23 cellular contexts compared by ENCODE assay signal in the genomic region with DNA sequence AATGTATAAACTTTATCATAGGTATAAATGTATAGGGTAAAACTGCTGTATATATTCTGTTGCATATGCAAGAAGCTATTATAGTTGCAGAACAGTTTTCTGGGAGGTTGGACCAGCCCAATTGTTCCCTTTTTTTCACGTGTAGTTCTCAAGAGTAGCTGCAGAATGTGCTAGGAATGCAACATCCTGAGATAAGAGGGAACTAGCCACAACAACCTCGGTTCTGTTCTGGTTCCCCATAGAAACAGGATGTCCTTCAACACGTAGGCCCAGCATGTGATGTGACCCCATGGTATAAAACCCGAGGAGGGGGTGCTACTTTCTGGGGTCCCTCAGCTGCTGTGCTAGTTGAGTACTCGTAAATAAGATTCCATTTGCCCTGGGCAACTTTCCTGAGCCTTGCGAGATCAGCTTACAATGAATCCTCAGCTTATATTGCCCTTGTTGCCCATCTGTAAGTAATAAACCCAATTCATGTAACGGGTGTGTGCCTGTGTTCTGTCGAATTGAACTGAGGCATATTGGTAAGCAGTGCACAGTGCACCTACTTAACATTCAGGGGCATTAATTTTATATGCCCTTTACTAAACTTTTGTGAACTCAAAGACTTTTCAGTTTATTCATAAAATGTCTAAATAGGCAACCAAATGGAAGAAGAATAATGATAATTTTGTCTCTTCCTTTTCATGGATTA. TPM values are rescaled to one million over a fixed set of nuclear protein-coding genes. Genes with fewer than 3 reads are reported as not detected.
DNase-seq lines count a peak whose midpoint lies in the region; TF ChIP-seq lines count a peak whose summit lies in the region.
"Had no signal": no experiment of that assay in that cellular context is flagged by ENCODE, and none has a peak within 500 bp of the region (broad histone marks: within the 10 kb centered on the region; RNA-seq: fewer than 3 reads in every experiment).

No MANE protein-coding gene starts in this region.

- TF ChIP-seq RAD21 in SK-N-SH (IDR thresholded peaks at IDR 0.05; ENCODE audit: low read length): no peak

- no peak overlapping the region for H3K9ac ChIP-seq in SK-N-SH

- TF ChIP-seq CTCF in SK-N-SH (IDR thresholded peaks at IDR 0.05) (no peak), endothelial cell (IDR thresholded peaks at IDR 0.05; ENCODE audit: unreplicated experiment) (no peak), neutrophil (IDR thresholded peaks at IDR 0.05) (no peak)

- peak overlapping the region; percentile 94 for H3K27ac Mint-ChIP-seq in endothelial cell (ENCODE audit: unreplicated experiment)
- H3K27ac Mint-ChIP-seq: activated naive CD4-positive, alpha-beta T cell treated with anti-CD3 and anti-CD28 coated beads, Interleukin-2, amount 50 U/mL, for 24 hours; activated T-cell treated with anti-CD3 and anti-CD28 coated beads, Interleukin-2, amount 50 U/mL, for 72 hours had no signal

- intact Hi-C loops in head of caudate nucleus (cut with DNase I): no loop called here

- WGBS in SK-N-SH (ENCODE audit: low lambda C conversion rate): 21% methylated on average over 5 of the region's 8 CpGs

- CTCF ChIA-PET in SK-N-SH (lab: Yijun Ruan, JAX): interaction anchor here (0.6 to 3.0 kb wide), 8 partner anchors 10 to 1107 kb away, joined by 3 to 18 read pairs (median 4); a partner anchor contains a TSS

- peak overlapping the region in 1 of 2 experiments; percentile 91; a peak in 2 of 4 replicates for H3K27ac ChIP-seq in SK-N-SH (ENCODE audit: low read depth in 2 of 2, low read length in 1 of 2)
- H3K27ac ChIP-seq in neutrophil: peak overlapping the region; percentile 32
- H3K27ac ChIP-seq: ascending aorta, PC-9, SJCRH30, upper lobe of left lung had no signal

- peaks cover 2% of the 10 kb centered on the region for H3K27me3 Mint-ChIP-seq in endothelial cell (ENCODE audit: unreplicated experiment)

- no peak overlapping the region for H3K4me3 Mint-ChIP-seq in endothelial cell (ENCODE audit: unreplicated experiment)
- H3K4me3 Mint-ChIP-seq: activated naive CD4-positive, alpha-beta T cell treated with anti-CD3 and anti-CD28 coated beads, Interleukin-2, amount 50 U/mL, for 24 hours; activated T-cell treated with anti-CD3 and anti-CD28 coated beads, Interleukin-2, amount 50 U/mL, for 72 hours had no signal

- H3K9me2 ChIP-seq in SK-N-SH: no peaks in the 10 kb centered on the region

- H3K36me3 Mint-ChIP-seq in endothelial cell (ENCODE audit: low read depth, unreplicated experiment): no peaks in the 10 kb centered on the region

- H2AFZ ChIP-seq in SK-N-SH (ENCODE audit: low read depth): no peak overlapping the region
- H2AFZ ChIP-seq: PC-9 had no signal

- H3K27me3 ChIP-seq in SK-N-SH (ENCODE audit: insufficient read depth) (no peaks in the 10 kb centered on the region), neutrophil (no peaks in the 10 kb centered on the region)
- H3K27me3 ChIP-seq: ascending aorta, BE2C, SJCRH30, upper lobe of left lung had no signal

- H3K36me3 ChIP-seq in SK-N-SH (replicated peaks in 1 of 2; ENCODE audit: control insufficient read depth in 1 of 2, insufficient read depth in 2 of 2, low read length in 1 of 2): no peaks in the 10 kb centered on the region
- H3K36me3 ChIP-seq in neutrophil: no peaks in the 10 kb centered on the region
- H3K36me3 ChIP-seq: ascending aorta, BE2C, HAP-1, SJCRH30, upper lobe of left lung had no signal

- POLR2A ChIA-PET in SK-N-SH (lab: Yijun Ruan, JAX): interaction anchor here (1.0 kb wide), 1 partner anchor 32 kb away, joined by 4 read pairs; no protein-coding TSS in a partner anchor

- peaks cover 14% of the 10 kb centered on the region for H3K4me1 Mint-ChIP-seq in endothelial cell (ENCODE audit: unreplicated experiment)
- H3K4me1 Mint-ChIP-seq: activated naive CD4-positive, alpha-beta T cell treated with anti-CD3 and anti-CD28 coated beads, Interleukin-2, amount 50 U/mL, for 24 hours had no signal

- no peaks in the 10 kb centered on the region for H4K20me1 ChIP-seq in SK-N-SH (ENCODE audit: insufficient read depth)

- no peaks in the 10 kb centered on the region for H3K9me3 ChIP-seq in SK-N-SH
- H3K9me3 ChIP-seq in neutrophil: no peaks in the 10 kb centered on the region
- H3K9me3 ChIP-seq: ascending aorta, BE2C, HAP-1, SJCRH30, upper lobe of left lung had no signal

- DNase-seq in NOMO-1 (lab: John Stamatoyannopoulos, UW; ENCODE audit: unreplicated experiment in 2 of 2) (peak; percentile 16 to 29), NOMO-1 treated with dmso at 0.1 percent for 144 hours (lab: John Stamatoyannopoulos, UW; ENCODE audit: unreplicated experiment) (no peak), SK-N-SH (peak; percentile 51), endothelial cell (ENCODE audit: low spot score) (peak; percentile 17), head of caudate nucleus (no peak), T-helper 1 cell (no peak), epidermal melanocyte (ENCODE audit: insufficient read length, low spot score) (no peak)
- DNase-seq: 8988T; activated CD4-positive, alpha-beta T cell treated with anti-CD3 and anti-CD28 coated beads for 1 hour; activated T-cell treated with anti-CD3 and anti-CD28 coated beads, Interleukin-2, amount 50 U/mL, for 72 hours; BE2C; cerebellar nuclear complex; effector CD4-positive, alpha-beta T cell; left colon; NCI-H1417 treated with DMSO at 0.1 percent for 48 hours; NCI-H526 treated with DMSO at 0.1 percent for 48 hours; PC-9; SJCRH30; upper lobe of left lung had no signal

- H3K4me3 ChIP-seq in SK-N-SH (ENCODE audit: low read depth in 2 of 2, low read length in 1 of 2) (no peak overlapping the region; a peak in 1 of 4 replicates), neutrophil (ENCODE audit: low read depth in 1 of 2, low read length in 1 of 2) (no peak overlapping the region)
- H3K4me3 ChIP-seq: ascending aorta, HAP-1, PC-9, SJCRH30, upper lobe of left lung had no signal

- no peaks in the 10 kb centered on the region for H3K9me3 Mint-ChIP-seq in endothelial cell (ENCODE audit: unreplicated experiment)
- H3K9me3 Mint-ChIP-seq: activated naive CD4-positive, alpha-beta T cell treated with anti-CD3 and anti-CD28 coated beads, Interleukin-2, amount 50 U/mL, for 24 hours had no signal

- H3K4me2 ChIP-seq in SK-N-SH: no peak overlapping the region
- H3K4me2 ChIP-seq: PC-9 had no signal

- TF ChIP-seq EP300 in SK-N-SH (IDR thresholded peaks at IDR 0.05; ENCODE audit: borderline replicate concordance in 1 of 2, low read depth in 1 of 2, low read length in 1 of 2): peak in 1 of 2 experiments; percentile 62; a peak in 1 of 4 replicates

- H3K4me1 ChIP-seq in SK-N-SH (ENCODE audit: control insufficient read depth in 1 of 2, insufficient read depth in 2 of 2, low read depth in 1 of 2, low read length in 1 of 2) (peaks cover 0 to 13% of the 10 kb centered on the region in 2 experiments; a peak in 2 of 4 replicates), neutrophil (ENCODE audit: control insufficient read depth in 1 of 2, insufficient read depth in 1 of 2, low read depth in 1 of 2, low read length in 1 of 2) (peaks cover 10 to 17% of the 10 kb centered on the region in 2 experiments)
- H3K4me1 ChIP-seq: ascending aorta, BE2C, HAP-1, SJCRH30 had no signal

- no peaks in the 10 kb centered on the region for H3F3A ChIP-seq in SK-N-SH (replicated peaks; ENCODE audit: insufficient read depth)

- H3K79me2 ChIP-seq in SK-N-SH (ENCODE audit: insufficient read depth): no peaks in the 10 kb centered on the region

TF ChIP-seq in SK-N-SH, 30 proteins besides CTCF, POLR2A, EP300 and RAD21 (continues in another document):
- TF ChIP-seq JUND (IDR thresholded peaks at IDR 0.05): no peak
- no peak for TF ChIP-seq TAF1 (IDR thresholded peaks at IDR 0.05; ENCODE audit: borderline replicate concordance, low read depth, low read length)
- TF ChIP-seq, protein P1, sequence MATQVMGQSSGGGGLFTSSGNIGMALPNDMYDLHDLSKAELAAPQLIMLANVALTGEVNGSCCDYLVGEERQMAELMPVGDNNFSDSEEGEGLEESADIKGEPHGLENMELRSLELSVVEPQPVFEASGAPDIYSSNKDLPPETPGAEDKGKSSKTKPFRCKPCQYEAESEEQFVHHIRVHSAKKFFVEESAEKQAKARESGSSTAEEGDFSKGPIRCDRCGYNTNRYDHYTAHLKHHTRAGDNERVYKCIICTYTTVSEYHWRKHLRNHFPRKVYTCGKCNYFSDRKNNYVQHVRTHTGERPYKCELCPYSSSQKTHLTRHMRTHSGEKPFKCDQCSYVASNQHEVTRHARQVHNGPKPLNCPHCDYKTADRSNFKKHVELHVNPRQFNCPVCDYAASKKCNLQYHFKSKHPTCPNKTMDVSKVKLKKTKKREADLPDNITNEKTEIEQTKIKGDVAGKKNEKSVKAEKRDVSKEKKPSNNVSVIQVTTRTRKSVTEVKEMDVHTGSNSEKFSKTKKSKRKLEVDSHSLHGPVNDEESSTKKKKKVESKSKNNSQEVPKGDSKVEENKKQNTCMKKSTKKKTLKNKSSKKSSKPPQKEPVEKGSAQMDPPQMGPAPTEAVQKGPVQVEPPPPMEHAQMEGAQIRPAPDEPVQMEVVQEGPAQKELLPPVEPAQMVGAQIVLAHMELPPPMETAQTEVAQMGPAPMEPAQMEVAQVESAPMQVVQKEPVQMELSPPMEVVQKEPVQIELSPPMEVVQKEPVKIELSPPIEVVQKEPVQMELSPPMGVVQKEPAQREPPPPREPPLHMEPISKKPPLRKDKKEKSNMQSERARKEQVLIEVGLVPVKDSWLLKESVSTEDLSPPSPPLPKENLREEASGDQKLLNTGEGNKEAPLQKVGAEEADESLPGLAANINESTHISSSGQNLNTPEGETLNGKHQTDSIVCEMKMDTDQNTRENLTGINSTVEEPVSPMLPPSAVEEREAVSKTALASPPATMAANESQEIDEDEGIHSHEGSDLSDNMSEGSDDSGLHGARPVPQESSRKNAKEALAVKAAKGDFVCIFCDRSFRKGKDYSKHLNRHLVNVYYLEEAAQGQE (IDR thresholded peaks at IDR 0.05; ENCODE audit: low read depth, low read length): no peak
- no peak for TF ChIP-seq MXI1 (IDR thresholded peaks at IDR 0.05; ENCODE audit: low read depth, low read length)
- no peak for TF ChIP-seq RXRA (IDR thresholded peaks at IDR 0.05; ENCODE audit: borderline replicate concordance, low read depth)
- no peak for TF ChIP-seq YY1 (IDR thresholded peaks at IDR 0.05; ENCODE audit: low read depth)
- TF ChIP-seq GATA2 (CRISPR knock-in tag; IDR thresholded peaks at IDR 0.05): no peak; the same call in 1 of the 2 replicates

RNA-seq across cellular contexts. Expression of a gene that starts 23.0 kb away (rescaled TPM):
- 4.3 and 5.1 TPM in 2 replicates for polyA plus RNA-seq in SK-N-SH (2012; rRNA removed)
- polyA plus RNA-seq in SK-N-SH (2012; cell fraction: cytosol; rRNA removed): 4.3 and 4.6 TPM in 2 replicates
- polyA plus RNA-seq in SK-N-SH (2012; cell fraction: nucleus; rRNA removed): 4.5 and 7.4 TPM in 2 replicates
- total RNA-seq in endothelial cell (ENCODE audit: unreplicated experiment): 20.4 TPM

RNA-seq across cellular contexts. Expression of a gene that starts 34.8 kb away (rescaled TPM):
- 0.08 TPM in 2 replicates for polyA plus RNA-seq in SK-N-SH (2012; rRNA removed)
- 0.23 and 0.28 TPM in 2 replicates for polyA plus RNA-seq in SK-N-SH (2012; cell fraction: cytosol; rRNA removed)
- 0.11 and 0.19 TPM in 2 replicates for polyA plus RNA-seq in SK-N-SH (2012; cell fraction: nucleus; rRNA removed)
- total RNA-seq in endothelial cell (ENCODE audit: unreplicated experiment): 3.9 TPM

Comparison
In these comparisons a context has a peak if more than half of its experiments do, and no peak if none do; other contexts are left out.
1. DNase-seq: peak in NOMO-1 (2 of 2), SK-N-SH (single experiment) and endothelial cell (single experiment); none in NOMO-1 treated with dmso at 0.1 percent for 144 hours (single experiment), head of caudate nucleus (0 of 42), T-helper 1 cell (0 of 5) and epidermal melanocyte (single experiment).